Comparison of ENCODE assay signal across 6 cellular contexts in the genomic region with DNA sequence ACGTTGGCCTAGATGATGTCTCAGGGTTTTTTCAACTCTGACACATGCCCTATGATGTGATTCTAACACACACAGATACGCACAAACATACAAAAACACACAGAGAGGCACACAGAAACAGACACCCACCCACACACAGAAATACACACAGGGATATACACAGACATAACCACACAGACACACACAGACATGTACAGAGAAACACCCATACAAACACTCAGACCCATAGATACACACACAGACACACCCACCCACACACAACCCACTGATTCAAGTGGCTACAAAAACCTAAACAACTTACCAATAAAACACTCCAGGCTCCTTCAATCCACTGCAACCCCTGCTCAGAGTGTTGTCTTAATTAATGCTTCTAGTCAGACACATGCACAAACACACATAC.
"Had no signal": no experiment of that assay in that cellular context is flagged by ENCODE, and none has a peak within 500 bp of the region (broad histone marks: within the 10 kb centered on the region; RNA-seq: fewer than 3 reads in every experiment).

No MANE protein-coding gene starts in this region.

- H3K9me3 ChIP-seq: HAP-1 had no signal

- H3K4me3 ChIP-seq: GM23338, HAP-1, K562 had no signal

- H3K4me3 Mint-ChIP-seq: GM23338 had no signal

- H3K36me3 ChIP-seq: HAP-1 had no signal

- H3K4me1 ChIP-seq: HAP-1 had no signal

- H3K4me2 ChIP-seq: GM23338 had no signal

- H2AFZ ChIP-seq: GM23338 had no signal

- H3K9me3 Mint-ChIP-seq: GM23338 had no signal

- ATAC-seq: GM23338, HCT116, K562 had no signal

- DNase-seq: H7, IMR-90 had no signal
